ENCODE assay signal across 9 cellular contexts in genomic region chr20:38094968-38095689, GRCh38.
A peak's percentile ranks its signal among the peaks of the same experiment; 100 is the strongest.
DNase-seq lines count a peak whose midpoint lies in the region; ATAC-seq and TF ChIP-seq lines count a peak whose summit lies in the region.
"Had no signal": no experiment of that assay in that cellular context is flagged by ENCODE, and none has a peak within 500 bp of the region (broad histone marks: within the 10 kb centered on the region; RNA-seq: fewer than 3 reads in every experiment).

No MANE protein-coding gene starts in this region.

- H3K36me3 Mint-ChIP-seq in stimulated activated naive CD8-positive, alpha-beta T cell treated with anti-CD3 and anti-CD28 coated beads, Interleukin-15, Interleukin-2, amounts not matched to agents 100 ng/mL and 50 ng/mL, for 24 hours (ENCODE audit: low read depth): peaks cover 25% of the 10 kb centered on the region

- intact Hi-C loops in adrenal gland (cut with DNase I): no loop called here

- peak overlapping the region; percentile 40 to 89 (median 70) for H3K27ac ChIP-seq in adrenal gland
- H3K27ac ChIP-seq in mesodermal cell (ENCODE audit: low read depth, low read length, severe bottlenecking): peak overlapping the region; percentile 10
- H3K27ac ChIP-seq: prostate gland had no signal

- H3K4me1 Mint-ChIP-seq in stimulated activated naive CD8-positive, alpha-beta T cell treated with anti-CD3 and anti-CD28 coated beads, Interleukin-15, Interleukin-2, amounts not matched to agents 100 ng/mL and 50 ng/mL, for 24 hours (ENCODE audit: low read depth): peaks cover 37% of the 10 kb centered on the region

- H3K4me1 ChIP-seq in adrenal gland (replicated peaks in 1 of 2) (peaks cover 18 to 36% of the 10 kb centered on the region in 2 donors), mesodermal cell (ENCODE audit: control insufficient read depth, insufficient read depth, low read length, poor library complexity, severe bottlenecking) (peaks cover 32% of the 10 kb centered on the region)
- H3K4me1 ChIP-seq: prostate gland had no signal

- no peaks in the 10 kb centered on the region for H3K27me3 ChIP-seq in adrenal gland

- H3K9me3 Mint-ChIP-seq in stimulated activated naive CD8-positive, alpha-beta T cell treated with anti-CD3 and anti-CD28 coated beads, Interleukin-15, Interleukin-2, amounts not matched to agents 100 ng/mL and 50 ng/mL, for 24 hours: peaks cover 7% of the 10 kb centered on the region

- peak overlapping the region; percentile 24 for H3K27ac Mint-ChIP-seq in stimulated activated naive CD8-positive, alpha-beta T cell treated with anti-CD3 and anti-CD28 coated beads, Interleukin-15, Interleukin-2, amounts not matched to agents 100 ng/mL and 50 ng/mL, for 24 hours

- H3K9me3 ChIP-seq in adrenal gland (replicated peaks in 1 of 3) (no peaks in the 10 kb centered on the region), mesodermal cell (ENCODE audit: control insufficient read depth, low read length) (peaks cover 4% of the 10 kb centered on the region)
- H3K9me3 ChIP-seq: prostate gland had no signal

- 64 to 72% (median 67%) methylated on average over 7 of the region's 7 CpGs for WGBS in adrenal gland, 4 donors
- 84 to 85% methylated on average over 4 of the region's 7 CpGs for WGBS in mesodermal cell (ENCODE audit: insufficient coverage in 2 of 2), 2 experiments

- no peak for DNase-seq in stimulated activated naive CD8-positive, alpha-beta T cell treated with anti-CD3 and anti-CD28 coated beads, Interleukin-15, Interleukin-2, amounts not matched to agents 100 U/mL and 50 U/mL, for 24 hours
- DNase-seq in adrenal gland: no peak
- DNase-seq in superior temporal gyrus (ENCODE audit: extremely low spot score): no peak
- no peak for DNase-seq in NCI-H2196 (lab: John Stamatoyannopoulos, UW; ENCODE audit: unreplicated experiment)
- no peak for DNase-seq in GM20000 (ENCODE audit: low spot score)

- no peak for TF ChIP-seq POLR2A in adrenal gland (IDR thresholded peaks at IDR 0.05)

- no peak overlapping the region for H3K4me3 Mint-ChIP-seq in stimulated activated naive CD8-positive, alpha-beta T cell treated with anti-CD3 and anti-CD28 coated beads, Interleukin-15, Interleukin-2, amounts not matched to agents 100 ng/mL and 50 ng/mL, for 24 hours

- H3K4me3 ChIP-seq in adrenal gland (no peak overlapping the region), mesodermal cell (ENCODE audit: extremely low read depth, insufficient read depth, low read length, poor library complexity, severe bottlenecking) (no peak overlapping the region)
- H3K4me3 ChIP-seq: prostate gland had no signal

- ATAC-seq in stimulated activated naive CD8-positive, alpha-beta T cell treated with anti-CD3 and anti-CD28 coated beads, Interleukin-15, Interleukin-2, amounts not matched to agents 100 U/mL and 50 U/mL, for 24 hours: no peak
- ATAC-seq in HG02870 (IDR thresholded peaks at IDR 0.05; ENCODE audit: unreplicated experiment): no peak

- H3K27me3 Mint-ChIP-seq in stimulated activated naive CD8-positive, alpha-beta T cell treated with anti-CD3 and anti-CD28 coated beads, Interleukin-15, Interleukin-2, amounts not matched to agents 100 ng/mL and 50 ng/mL, for 24 hours: no peaks in the 10 kb centered on the region

- no peak for TF ChIP-seq CTCF in adrenal gland (IDR thresholded peaks at IDR 0.05)
- no peak for TF ChIP-seq CTCF in GM20000 (IDR thresholded peaks at IDR 0.05; ENCODE audit: extremely low read depth, missing control alignments)

- H3K36me3 ChIP-seq in adrenal gland (replicated peaks in 1 of 2) (peaks cover 0 to 9% of the 10 kb centered on the region in 2 donors), mesodermal cell (ENCODE audit: control insufficient read depth, insufficient read depth, low read length) (peaks cover 31% of the 10 kb centered on the region)
- H3K36me3 ChIP-seq: prostate gland had no signal
